8 cellular contexts compared by ENCODE assay signal in genomic region chr2:104412384-104412783, GRCh38.
A peak's percentile ranks its signal among the peaks of the same experiment; 100 is the strongest.
DNase-seq lines count a peak whose midpoint lies in the region; TF ChIP-seq lines count a peak whose summit lies in the region.

No MANE protein-coding gene starts in this region.

- no peaks in the 10 kb centered on the region for H3K79me2 ChIP-seq in OCI-LY3 (ENCODE audit: low read length)

- H3K4me1 ChIP-seq in OCI-LY3 (ENCODE audit: low read length): peaks cover 6% of the 10 kb centered on the region; the same call in 1 of the 2 replicates
- no peaks in the 10 kb centered on the region for H3K4me1 ChIP-seq in vagina

- no peaks in the 10 kb centered on the region for H3K27me3 ChIP-seq in H7 (ENCODE audit: control insufficient read depth, insufficient read depth, low read length)
- H3K27me3 ChIP-seq in OCI-LY3 (ENCODE audit: low read depth, low read length): no peaks in the 10 kb centered on the region
- no peaks in the 10 kb centered on the region for H3K27me3 ChIP-seq in vagina

- no peak overlapping the region for H3K9ac ChIP-seq in OCI-LY3 (ENCODE audit: low read length)

- H3K36me3 ChIP-seq in H7 (replicated peaks; ENCODE audit: control insufficient read depth, insufficient read depth, low read length) (no peaks in the 10 kb centered on the region), OCI-LY3 (replicated peaks; ENCODE audit: low read depth, low read length) (no peaks in the 10 kb centered on the region), vagina (no peaks in the 10 kb centered on the region)

- TF ChIP-seq POLR2A in vagina (IDR thresholded peaks at IDR 0.05): no peak

- H3K27ac ChIP-seq in OCI-LY3 (ENCODE audit: low read length): no peak overlapping the region
- H3K27ac ChIP-seq in vagina: no peak overlapping the region

- TF ChIP-seq CTCF in OCI-LY3 (IDR thresholded peaks at IDR 0.05; ENCODE audit: low read depth, low read length) (peak; percentile 74), vagina (IDR thresholded peaks at IDR 0.05) (no peak)

- no peaks in the 10 kb centered on the region for H3K9me3 Mint-ChIP-seq in activated CD4-positive, alpha-beta T cell treated with anti-CD3 and anti-CD28 coated beads, Interleukin-2, amount 10 ng/mL, durations not matched to agents 7 days and 5 days

- H2AFZ ChIP-seq in OCI-LY3 (ENCODE audit: low read depth, low read length): no peak overlapping the region

- H3K27ac Mint-ChIP-seq in activated CD4-positive, alpha-beta T cell treated with anti-CD3 and anti-CD28 coated beads, Interleukin-2, amount 10 ng/mL, durations not matched to agents 7 days and 5 days: no peak overlapping the region

- no peaks in the 10 kb centered on the region for H4K20me1 ChIP-seq in OCI-LY3 (ENCODE audit: insufficient read depth, low read length)

- POLR2A ChIA-PET in activated CD4-positive, alpha-beta T cell treated with anti-CD3 and anti-CD28 coated beads, Interleukin-2, amount 10 ng/mL, durations not matched to agents 7 days and 5 days (lab: Charles Lee): no interaction called here

- intact Hi-C loops in head of caudate nucleus (cut with DNase I): no loop called here
- intact Hi-C loops in vagina (cut with DNase I): no loop called here

- peaks cover 8% of the 10 kb centered on the region for H3K27me3 Mint-ChIP-seq in activated CD4-positive, alpha-beta T cell treated with anti-CD3 and anti-CD28 coated beads, Interleukin-2, amount 10 ng/mL, durations not matched to agents 7 days and 5 days

- H3K9me3 ChIP-seq in OCI-LY3 (ENCODE audit: insufficient read depth, low read length) (no peaks in the 10 kb centered on the region), vagina (no peaks in the 10 kb centered on the region)

- peak; percentile 21 for DNase-seq in activated CD4-positive, alpha-beta T cell treated with anti-CD3 and anti-CD28 coated beads, Interleukin-2, amount 10 ng/mL, durations not matched to agents 7 days and 5 days
- no peak for DNase-seq in activated CD4-positive, alpha-beta T cell treated with anti-CD3 and anti-CD28 coated beads for 1 hour
- peak; percentile 48 for DNase-seq in H7
- DNase-seq in head of caudate nucleus: peak in 41 of 42 donors; percentile 11 to 90 (median 70)
- no peak for DNase-seq in GOT3 (lab: John Stamatoyannopoulos, UW)
- DNase-seq in NCI-H2196 treated with DMSO at 0.1 percent for 48 hours (lab: John Stamatoyannopoulos, UW; ENCODE audit: unreplicated experiment): no peak
- DNase-seq in vagina (ENCODE audit: extremely low spot score in 2 of 2): no peak

- H3K4me3 ChIP-seq in H7 (ENCODE audit: insufficient read depth, low read depth, low read length): no peak overlapping the region
- H3K4me3 ChIP-seq in OCI-LY3 (ENCODE audit: low read length): no peak overlapping the region
- H3K4me3 ChIP-seq in vagina: no peak overlapping the region

- no peak overlapping the region for H3K4me2 ChIP-seq in OCI-LY3 (ENCODE audit: low read length)

- H3K4me1 Mint-ChIP-seq in activated CD4-positive, alpha-beta T cell treated with anti-CD3 and anti-CD28 coated beads, Interleukin-2, amount 10 ng/mL, durations not matched to agents 7 days and 5 days: no peaks in the 10 kb centered on the region

- CTCF ChIA-PET in activated CD4-positive, alpha-beta T cell treated with anti-CD3 and anti-CD28 coated beads, Interleukin-2, amount 10 ng/mL, durations not matched to agents 7 days and 5 days (lab: Charles Lee): no interaction called here

- H3K36me3 Mint-ChIP-seq in activated CD4-positive, alpha-beta T cell treated with anti-CD3 and anti-CD28 coated beads, Interleukin-2, amount 10 ng/mL, durations not matched to agents 7 days and 5 days (ENCODE audit: low read depth): no peaks in the 10 kb centered on the region

- no peak overlapping the region for H3K4me3 Mint-ChIP-seq in activated CD4-positive, alpha-beta T cell treated with anti-CD3 and anti-CD28 coated beads, Interleukin-2, amount 10 ng/mL, durations not matched to agents 7 days and 5 days

Comparison
In these comparisons a context has a peak if more than half of its experiments do, and no peak if none do; other contexts are left out.
1. DNase-seq: peak in activated CD4-positive, alpha-beta T cell treated with anti-CD3 and anti-CD28 coated beads, Interleukin-2, amount 10 ng/mL, durations not matched to agents 7 days and 5 days (single experiment), H7 (single experiment) and head of caudate nucleus (41 of 42); none in activated CD4-positive, alpha-beta T cell treated with anti-CD3 and anti-CD28 coated beads for 1 hour (single experiment), GOT3 (single experiment), NCI-H2196 treated with DMSO at 0.1 percent for 48 hours (single experiment) and vagina (0 of 2).